In the genomic region with DNA sequence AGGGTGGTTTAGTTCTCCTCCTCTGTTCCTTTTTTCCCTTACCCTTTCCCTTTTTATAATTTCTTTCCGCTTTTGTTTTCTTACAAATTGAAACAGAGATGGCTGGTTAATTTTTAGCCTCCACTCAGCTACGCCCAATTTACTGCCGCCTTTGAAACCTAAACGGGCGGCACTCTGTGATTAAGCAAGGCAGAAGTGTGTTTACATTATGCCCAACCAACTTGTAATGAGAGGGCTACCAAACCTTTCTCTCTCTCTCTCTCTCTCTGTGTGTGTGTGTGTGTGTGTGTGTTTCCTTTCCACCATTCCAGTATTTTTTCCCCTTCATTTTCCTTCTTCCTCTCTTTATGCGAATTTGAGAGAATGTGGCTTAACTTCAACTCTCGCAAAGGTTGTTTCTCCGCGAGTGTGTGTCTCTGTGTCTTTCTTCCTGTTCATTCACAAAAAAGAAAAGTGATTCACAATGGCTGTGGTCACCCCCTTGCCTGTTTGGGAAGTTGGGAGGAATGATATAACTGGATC, we compare ENCODE assay signal across 1 cellular context.
A peak's percentile ranks its signal among the peaks of the same experiment; 100 is the strongest.
TF ChIP-seq lines count a peak whose summit lies in the region.

No MANE protein-coding gene starts in this region.

TF ChIP-seq in HepG2, 621 proteins besides CTCF, POLR2A, EP300 and RAD21 (continued from another document and continues in another):
- TF ChIP-seq, protein P1, sequence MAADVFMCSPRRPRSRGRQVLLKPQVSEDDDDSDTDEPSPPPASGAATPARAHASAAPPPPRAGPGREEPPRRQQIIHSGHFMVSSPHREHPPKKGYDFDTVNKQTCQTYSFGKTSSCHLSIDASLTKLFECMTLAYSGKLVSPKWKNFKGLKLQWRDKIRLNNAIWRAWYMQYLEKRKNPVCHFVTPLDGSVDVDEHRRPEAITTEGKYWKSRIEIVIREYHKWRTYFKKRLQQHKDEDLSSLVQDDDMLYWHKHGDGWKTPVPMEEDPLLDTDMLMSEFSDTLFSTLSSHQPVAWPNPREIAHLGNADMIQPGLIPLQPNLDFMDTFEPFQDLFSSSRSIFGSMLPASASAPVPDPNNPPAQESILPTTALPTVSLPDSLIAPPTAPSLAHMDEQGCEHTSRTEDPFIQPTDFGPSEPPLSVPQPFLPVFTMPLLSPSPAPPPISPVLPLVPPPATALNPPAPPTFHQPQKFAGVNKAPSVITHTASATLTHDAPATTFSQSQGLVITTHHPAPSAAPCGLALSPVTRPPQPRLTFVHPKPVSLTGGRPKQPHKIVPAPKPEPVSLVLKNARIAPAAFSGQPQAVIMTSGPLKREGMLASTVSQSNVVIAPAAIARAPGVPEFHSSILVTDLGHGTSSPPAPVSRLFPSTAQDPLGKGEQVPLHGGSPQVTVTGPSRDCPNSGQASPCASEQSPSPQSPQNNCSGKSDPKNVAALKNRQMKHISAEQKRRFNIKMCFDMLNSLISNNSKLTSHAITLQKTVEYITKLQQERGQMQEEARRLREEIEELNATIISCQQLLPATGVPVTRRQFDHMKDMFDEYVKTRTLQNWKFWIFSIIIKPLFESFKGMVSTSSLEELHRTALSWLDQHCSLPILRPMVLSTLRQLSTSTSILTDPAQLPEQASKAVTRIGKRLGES (CRISPR knock-in tag; IDR thresholded peaks at IDR 0.05; ENCODE audit: borderline replicate concordance) = no peak
- TF ChIP-seq SMAD3 (CRISPR knock-in tag; IDR thresholded peaks at IDR 0.05) = peak; percentile 86; the same call in 1 of the 2 replicates
- TF ChIP-seq ATF7 (IDR thresholded peaks at IDR 0.05) = peak; percentile 25; the same call in 1 of the 2 replicates
- TF ChIP-seq ATF7 (CRISPR knock-in tag; IDR thresholded peaks at IDR 0.05) = no peak; the same call in 1 of the 2 replicates
- TF ChIP-seq, protein P2, sequence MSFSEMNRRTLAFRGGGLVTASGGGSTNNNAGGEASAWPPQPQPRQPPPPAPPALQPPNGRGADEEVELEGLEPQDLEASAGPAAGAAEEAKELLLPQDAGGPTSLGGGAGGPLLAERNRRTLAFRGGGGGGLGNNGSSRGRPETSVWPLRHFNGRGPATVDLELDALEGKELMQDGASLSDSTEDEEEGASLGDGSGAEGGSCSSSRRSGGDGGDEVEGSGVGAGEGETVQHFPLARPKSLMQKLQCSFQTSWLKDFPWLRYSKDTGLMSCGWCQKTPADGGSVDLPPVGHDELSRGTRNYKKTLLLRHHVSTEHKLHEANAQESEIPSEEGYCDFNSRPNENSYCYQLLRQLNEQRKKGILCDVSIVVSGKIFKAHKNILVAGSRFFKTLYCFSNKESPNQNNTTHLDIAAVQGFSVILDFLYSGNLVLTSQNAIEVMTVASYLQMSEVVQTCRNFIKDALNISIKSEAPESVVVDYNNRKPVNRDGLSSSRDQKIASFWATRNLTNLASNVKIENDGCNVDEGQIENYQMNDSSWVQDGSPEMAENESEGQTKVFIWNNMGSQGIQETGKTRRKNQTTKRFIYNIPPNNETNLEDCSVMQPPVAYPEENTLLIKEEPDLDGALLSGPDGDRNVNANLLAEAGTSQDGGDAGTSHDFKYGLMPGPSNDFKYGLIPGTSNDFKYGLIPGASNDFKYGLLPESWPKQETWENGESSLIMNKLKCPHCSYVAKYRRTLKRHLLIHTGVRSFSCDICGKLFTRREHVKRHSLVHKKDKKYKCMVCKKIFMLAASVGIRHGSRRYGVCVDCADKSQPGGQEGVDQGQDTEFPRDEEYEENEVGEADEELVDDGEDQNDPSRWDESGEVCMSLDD (CRISPR knock-in tag; IDR thresholded peaks at IDR 0.05; ENCODE audit: borderline replicate concordance) = 0 out of 2 replicates have a peak, but pooled peaks have one; percentile 62
- TF ChIP-seq SALL1 (CRISPR knock-in tag; IDR thresholded peaks at IDR 0.05) = peak; percentile 78
- TF ChIP-seq GTF3A (CRISPR knock-in tag; conservative IDR thresholded peaks at IDR 0.05) = no peak
- peak; percentile 88 for TF ChIP-seq ISL2 (CRISPR knock-in tag; IDR thresholded peaks at IDR 0.05)
- TF ChIP-seq ZNF496 (CRISPR knock-in tag; IDR thresholded peaks at IDR 0.05; ENCODE audit: insufficient replicate concordance) = no peak
- TF ChIP-seq ZNF3 (CRISPR knock-in tag; IDR thresholded peaks at IDR 0.05) = no peak
- TF ChIP-seq ZNF343 (CRISPR knock-in tag; IDR thresholded peaks at IDR 0.05) = 0 out of 2 replicates have a peak, but pooled peaks have one; percentile 74
- TF ChIP-seq GABPA (IDR thresholded peaks at IDR 0.05; ENCODE audit: low read depth, low read length) = no peak
- peak; percentile 52 for TF ChIP-seq GABPA (CRISPR knock-in tag; IDR thresholded peaks at IDR 0.05; ENCODE audit: low read depth)
- TF ChIP-seq, protein P3, sequence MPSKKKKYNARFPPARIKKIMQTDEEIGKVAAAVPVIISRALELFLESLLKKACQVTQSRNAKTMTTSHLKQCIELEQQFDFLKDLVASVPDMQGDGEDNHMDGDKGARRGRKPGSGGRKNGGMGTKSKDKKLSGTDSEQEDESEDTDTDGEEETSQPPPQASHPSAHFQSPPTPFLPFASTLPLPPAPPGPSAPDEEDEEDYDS (CRISPR knock-in tag; IDR thresholded peaks at IDR 0.05) = no peak
- TF ChIP-seq RARA (CRISPR knock-in tag; IDR thresholded peaks at IDR 0.05) = peak; percentile 67
- TF ChIP-seq, protein P4, sequence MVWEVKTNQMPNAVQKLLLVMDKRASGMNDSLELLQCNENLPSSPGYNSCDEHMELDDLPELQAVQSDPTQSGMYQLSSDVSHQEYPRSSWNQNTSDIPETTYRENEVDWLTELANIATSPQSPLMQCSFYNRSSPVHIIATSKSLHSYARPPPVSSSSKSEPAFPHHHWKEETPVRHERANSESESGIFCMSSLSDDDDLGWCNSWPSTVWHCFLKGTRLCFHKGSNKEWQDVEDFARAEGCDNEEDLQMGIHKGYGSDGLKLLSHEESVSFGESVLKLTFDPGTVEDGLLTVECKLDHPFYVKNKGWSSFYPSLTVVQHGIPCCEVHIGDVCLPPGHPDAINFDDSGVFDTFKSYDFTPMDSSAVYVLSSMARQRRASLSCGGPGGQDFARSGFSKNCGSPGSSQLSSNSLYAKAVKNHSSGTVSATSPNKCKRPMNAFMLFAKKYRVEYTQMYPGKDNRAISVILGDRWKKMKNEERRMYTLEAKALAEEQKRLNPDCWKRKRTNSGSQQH (CRISPR knock-in tag; IDR thresholded peaks at IDR 0.05; ENCODE audit: low read depth) = peak; percentile 47; the same call in 1 of the 2 replicates
- TF ChIP-seq WIZ (CRISPR knock-in tag; IDR thresholded peaks at IDR 0.05) = no peak
- no peak for TF ChIP-seq EZH2 (conservative IDR thresholded peaks at IDR 0.05; ENCODE audit: low read depth, low read length)
- no peak for TF ChIP-seq ZNF235 (CRISPR knock-in tag; IDR thresholded peaks at IDR 0.05; ENCODE audit: borderline replicate concordance)
- TF ChIP-seq, protein P5, sequence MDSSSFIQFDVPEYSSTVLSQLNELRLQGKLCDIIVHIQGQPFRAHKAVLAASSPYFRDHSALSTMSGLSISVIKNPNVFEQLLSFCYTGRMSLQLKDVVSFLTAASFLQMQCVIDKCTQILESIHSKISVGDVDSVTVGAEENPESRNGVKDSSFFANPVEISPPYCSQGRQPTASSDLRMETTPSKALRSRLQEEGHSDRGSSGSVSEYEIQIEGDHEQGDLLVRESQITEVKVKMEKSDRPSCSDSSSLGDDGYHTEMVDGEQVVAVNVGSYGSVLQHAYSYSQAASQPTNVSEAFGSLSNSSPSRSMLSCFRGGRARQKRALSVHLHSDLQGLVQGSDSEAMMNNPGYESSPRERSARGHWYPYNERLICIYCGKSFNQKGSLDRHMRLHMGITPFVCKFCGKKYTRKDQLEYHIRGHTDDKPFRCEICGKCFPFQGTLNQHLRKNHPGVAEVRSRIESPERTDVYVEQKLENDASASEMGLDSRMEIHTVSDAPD (CRISPR knock-in tag; IDR thresholded peaks at IDR 0.05) = peak; percentile 84; the same call in 1 of the 2 replicates
- 0 out of 2 replicates have a peak, but pooled peaks have one; percentile 28 for TF ChIP-seq ZNF564 (CRISPR knock-in tag; IDR thresholded peaks at IDR 0.05)
- TF ChIP-seq ZNF614 (CRISPR knock-in tag; IDR thresholded peaks at IDR 0.05; ENCODE audit: borderline replicate concordance) = peak; percentile 66; the same call in 1 of the 2 replicates
- peak; percentile 23; the same call in 1 of the 2 replicates for TF ChIP-seq HNF4G (IDR thresholded peaks at IDR 0.05; ENCODE audit: borderline replicate concordance, low read depth, low read length)
- no peak for TF ChIP-seq HNF4G (CRISPR knock-in tag; IDR thresholded peaks at IDR 0.05; ENCODE audit: borderline replicate concordance, low read depth)
- TF ChIP-seq PHF21A (CRISPR knock-in tag; IDR thresholded peaks at IDR 0.05) = peak; percentile 96
- TF ChIP-seq KLF11 (CRISPR knock-in tag; IDR thresholded peaks at IDR 0.05) = peak; percentile 50; the same call in 1 of the 2 replicates
- peak; percentile 95 for TF ChIP-seq SAP130 (CRISPR knock-in tag; IDR thresholded peaks at IDR 0.05; ENCODE audit: low read depth)
- TF ChIP-seq CREB1 (IDR thresholded peaks at IDR 0.05) = 0 out of 2 replicates have a peak, but pooled peaks have one; percentile 29
- TF ChIP-seq CREB1 (CRISPR knock-in tag; IDR thresholded peaks at IDR 0.05) = peak; percentile 65; the same call in 1 of the 2 replicates
- no peak for TF ChIP-seq ZNF550 (CRISPR knock-in tag; IDR thresholded peaks at IDR 0.05; ENCODE audit: borderline replicate concordance)
- TF ChIP-seq NCOR1 (IDR thresholded peaks at IDR 0.05; ENCODE audit: borderline replicate concordance, low read length) = peak; percentile 90; the same call in 1 of the 2 replicates
- TF ChIP-seq, protein P6, sequence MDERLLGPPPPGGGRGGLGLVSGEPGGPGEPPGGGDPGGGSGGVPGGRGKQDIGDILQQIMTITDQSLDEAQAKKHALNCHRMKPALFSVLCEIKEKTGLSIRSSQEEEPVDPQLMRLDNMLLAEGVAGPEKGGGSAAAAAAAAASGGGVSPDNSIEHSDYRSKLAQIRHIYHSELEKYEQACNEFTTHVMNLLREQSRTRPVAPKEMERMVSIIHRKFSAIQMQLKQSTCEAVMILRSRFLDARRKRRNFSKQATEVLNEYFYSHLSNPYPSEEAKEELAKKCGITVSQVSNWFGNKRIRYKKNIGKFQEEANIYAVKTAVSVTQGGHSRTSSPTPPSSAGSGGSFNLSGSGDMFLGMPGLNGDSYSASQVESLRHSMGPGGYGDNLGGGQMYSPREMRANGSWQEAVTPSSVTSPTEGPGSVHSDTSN (CRISPR knock-in tag; IDR thresholded peaks at IDR 0.05) = no peak
- no peak for TF ChIP-seq SMYD3 (CRISPR knock-in tag; IDR thresholded peaks at IDR 0.05)
- TF ChIP-seq NCOA2 (CRISPR knock-in tag; IDR thresholded peaks at IDR 0.05) = peak; percentile 90
- TF ChIP-seq KLF15 (CRISPR knock-in tag; IDR thresholded peaks at IDR 0.05; ENCODE audit: borderline replicate concordance) = no peak
- TF ChIP-seq GATAD1 (CRISPR knock-in tag; IDR thresholded peaks at IDR 0.05) = peak; percentile 71
- TF ChIP-seq ZNF891 (CRISPR knock-in tag; IDR thresholded peaks at IDR 0.05) = no peak
- no peak for TF ChIP-seq ZNF24 (IDR thresholded peaks at IDR 0.05)
- TF ChIP-seq ZNF230 (CRISPR knock-in tag; IDR thresholded peaks at IDR 0.05) = 0 out of 2 replicates have a peak, but pooled peaks have one; percentile 27
- peak; percentile 27; the same call in 1 of the 2 replicates for TF ChIP-seq MTA1 (CRISPR knock-in tag; IDR thresholded peaks at IDR 0.05; ENCODE audit: borderline replicate concordance)
- TF ChIP-seq ZNF12 (CRISPR knock-in tag; IDR thresholded peaks at IDR 0.05) = peak; percentile 77; the same call in 1 of the 2 replicates
- TF ChIP-seq, protein P7, sequence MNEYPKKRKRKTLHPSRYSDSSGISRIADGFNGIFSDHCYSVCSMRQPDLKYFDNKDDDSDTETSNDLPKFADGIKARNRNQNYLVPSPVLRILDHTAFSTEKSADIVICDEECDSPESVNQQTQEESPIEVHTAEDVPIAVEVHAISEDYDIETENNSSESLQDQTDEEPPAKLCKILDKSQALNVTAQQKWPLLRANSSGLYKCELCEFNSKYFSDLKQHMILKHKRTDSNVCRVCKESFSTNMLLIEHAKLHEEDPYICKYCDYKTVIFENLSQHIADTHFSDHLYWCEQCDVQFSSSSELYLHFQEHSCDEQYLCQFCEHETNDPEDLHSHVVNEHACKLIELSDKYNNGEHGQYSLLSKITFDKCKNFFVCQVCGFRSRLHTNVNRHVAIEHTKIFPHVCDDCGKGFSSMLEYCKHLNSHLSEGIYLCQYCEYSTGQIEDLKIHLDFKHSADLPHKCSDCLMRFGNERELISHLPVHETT (CRISPR knock-in tag; conservative IDR thresholded peaks at IDR 0.05) = no peak
- TF ChIP-seq ZNF660 (CRISPR knock-in tag; IDR thresholded peaks at IDR 0.05; ENCODE audit: borderline replicate concordance, low read depth) = no peak
- 0 out of 2 replicates have a peak, but pooled peaks have one; percentile 39 for TF ChIP-seq KDM6A (CRISPR knock-in tag; IDR thresholded peaks at IDR 0.05; ENCODE audit: low read depth)
- TF ChIP-seq ZNF556 (CRISPR knock-in tag; IDR thresholded peaks at IDR 0.05; ENCODE audit: borderline replicate concordance) = peak; percentile 85
- TF ChIP-seq REL (CRISPR knock-in tag; conservative IDR thresholded peaks at IDR 0.05) = no peak
- 0 out of 2 replicates have a peak, but pooled peaks have one; percentile 29 for TF ChIP-seq KMT2B (CRISPR knock-in tag; IDR thresholded peaks at IDR 0.05)
- TF ChIP-seq KLF16 (CRISPR knock-in tag; IDR thresholded peaks at IDR 0.05) = peak in 1 of 2 experiments; percentile 84; a peak in 1 of 4 replicates
- peak; percentile 96 for TF ChIP-seq FOXA3 (CRISPR knock-in tag; IDR thresholded peaks at IDR 0.05)
- TF ChIP-seq, protein P8, sequence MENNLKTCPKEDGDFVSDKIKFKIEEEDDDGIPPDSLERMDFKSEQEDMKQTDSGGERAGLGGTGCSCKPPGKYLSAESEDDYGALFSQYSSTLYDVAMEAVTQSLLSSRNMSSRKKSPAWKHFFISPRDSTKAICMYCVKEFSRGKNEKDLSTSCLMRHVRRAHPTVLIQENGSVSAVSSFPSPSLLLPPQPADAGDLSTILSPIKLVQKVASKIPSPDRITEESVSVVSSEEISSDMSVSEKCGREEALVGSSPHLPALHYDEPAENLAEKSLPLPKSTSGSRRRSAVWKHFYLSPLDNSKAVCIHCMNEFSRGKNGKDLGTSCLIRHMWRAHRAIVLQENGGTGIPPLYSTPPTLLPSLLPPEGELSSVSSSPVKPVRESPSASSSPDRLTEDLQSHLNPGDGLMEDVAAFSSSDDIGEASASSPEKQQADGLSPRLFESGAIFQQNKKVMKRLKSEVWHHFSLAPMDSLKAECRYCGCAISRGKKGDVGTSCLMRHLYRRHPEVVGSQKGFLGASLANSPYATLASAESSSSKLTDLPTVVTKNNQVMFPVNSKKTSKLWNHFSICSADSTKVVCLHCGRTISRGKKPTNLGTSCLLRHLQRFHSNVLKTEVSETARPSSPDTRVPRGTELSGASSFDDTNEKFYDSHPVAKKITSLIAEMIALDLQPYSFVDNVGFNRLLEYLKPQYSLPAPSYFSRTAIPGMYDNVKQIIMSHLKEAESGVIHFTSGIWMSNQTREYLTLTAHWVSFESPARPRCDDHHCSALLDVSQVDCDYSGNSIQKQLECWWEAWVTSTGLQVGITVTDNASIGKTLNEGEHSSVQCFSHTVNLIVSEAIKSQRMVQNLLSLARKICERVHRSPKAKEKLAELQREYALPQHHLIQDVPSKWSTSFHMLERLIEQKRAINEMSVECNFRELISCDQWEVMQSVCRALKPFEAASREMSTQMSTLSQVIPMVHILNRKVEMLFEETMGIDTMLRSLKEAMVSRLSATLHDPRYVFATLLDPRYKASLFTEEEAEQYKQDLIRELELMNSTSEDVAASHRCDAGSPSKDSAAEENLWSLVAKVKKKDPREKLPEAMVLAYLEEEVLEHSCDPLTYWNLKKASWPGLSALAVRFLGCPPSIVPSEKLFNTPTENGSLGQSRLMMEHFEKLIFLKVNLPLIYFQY (CRISPR knock-in tag; IDR thresholded peaks at IDR 0.05; ENCODE audit: borderline replicate concordance) = peak; percentile 34; the same call in 1 of the 2 replicates
- peak; percentile 35; the same call in 1 of the 2 replicates for TF ChIP-seq ZFY (CRISPR knock-in tag; IDR thresholded peaks at IDR 0.05)
- peak; percentile 33; the same call in 1 of the 3 replicates for TF ChIP-seq MXI1 (IDR thresholded peaks at IDR 0.05; ENCODE audit: borderline replicate concordance, low read depth, low read length)
